In the genomic region with DNA sequence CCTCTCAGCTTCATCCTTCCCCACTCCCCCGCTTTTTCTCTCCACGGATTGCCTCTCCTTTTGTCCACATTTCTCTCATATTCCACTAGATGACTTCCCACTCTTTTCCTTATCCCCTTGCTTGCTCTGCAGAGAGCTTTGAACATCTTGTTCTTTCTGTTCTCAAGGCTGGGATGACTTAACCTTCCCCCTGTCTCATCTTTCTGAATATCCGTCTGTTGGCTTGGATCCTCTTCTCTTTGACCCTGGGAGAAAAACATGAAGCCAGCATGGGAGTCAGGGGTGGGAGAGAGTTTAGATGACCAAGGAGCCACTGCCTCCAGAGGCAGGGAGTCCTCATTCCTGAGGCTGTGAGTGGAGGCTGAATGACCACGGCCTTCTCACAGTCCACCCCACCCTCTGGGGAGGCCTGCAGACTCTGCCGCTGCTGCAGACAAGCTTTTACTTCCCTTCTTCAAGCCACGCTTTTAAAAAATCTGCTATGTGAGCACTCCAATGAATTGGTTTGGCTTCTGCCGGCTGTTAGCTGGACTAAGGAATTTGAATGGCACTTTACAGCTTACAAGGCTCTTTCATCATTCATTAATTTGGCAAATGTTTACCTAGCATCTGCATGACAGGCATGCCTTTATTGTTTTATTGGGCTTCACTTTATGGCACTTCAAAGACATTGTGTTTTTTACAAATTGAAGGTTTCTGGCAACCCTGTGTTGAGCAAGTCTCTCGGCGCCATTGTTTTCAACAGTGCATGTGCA, we compare ENCODE assay signal across 17 cellular contexts.
DNase-seq lines count a peak whose midpoint lies in the region; ATAC-seq, FAIRE-seq and TF ChIP-seq lines count a peak whose summit lies in the region.
"Had no signal": no experiment of that assay in that cellular context is flagged by ENCODE, and none has a peak within 500 bp of the region (broad histone marks: within the 10 kb centered on the region; RNA-seq: fewer than 3 reads in every experiment).

No MANE protein-coding gene starts in this region.

- TF ChIP-seq EP300 in suprapubic skin (IDR thresholded peaks at IDR 0.05): no peak

- TF ChIP-seq CTCF in suprapubic skin (IDR thresholded peaks at IDR 0.05): no peak

- no peak overlapping the region for H3K9ac ChIP-seq in adipocyte (ENCODE audit: low read length)

- H3K27me3 ChIP-seq in adipocyte (replicated peaks; ENCODE audit: control insufficient read depth, insufficient read depth, low read length) (peaks cover 19% of the 10 kb centered on the region), suprapubic skin (no peaks in the 10 kb centered on the region)
- H3K27me3 ChIP-seq: sigmoid colon had no signal

- H3K9me3 ChIP-seq in adipocyte (ENCODE audit: control insufficient read depth, low read length): no peaks in the 10 kb centered on the region
- no peaks in the 10 kb centered on the region for H3K9me3 ChIP-seq in suprapubic skin
- H3K9me3 ChIP-seq: sigmoid colon had no signal

- H3K4me1 ChIP-seq in adipocyte (ENCODE audit: control insufficient read depth, insufficient read depth, low read length): peaks cover 4% of the 10 kb centered on the region
- H3K4me1 ChIP-seq in suprapubic skin: peaks cover 10% of the 10 kb centered on the region
- H3K4me1 ChIP-seq: foreskin keratinocyte had no signal

- H3K36me3 ChIP-seq in adipocyte (ENCODE audit: control insufficient read depth, insufficient read depth, low read length, severe bottlenecking): no peaks in the 10 kb centered on the region
- no peaks in the 10 kb centered on the region for H3K36me3 ChIP-seq in suprapubic skin
- H3K36me3 ChIP-seq: sigmoid colon had no signal

- H3K4me3 ChIP-seq in adipocyte (ENCODE audit: low read length) (no peak overlapping the region), suprapubic skin (no peak overlapping the region)
- H3K4me3 ChIP-seq: sigmoid colon had no signal

- WGBS in suprapubic skin: 55% methylated on average over 9 of the region's 9 CpGs

- peak; percentile 32 for DNase-seq in HT-29 (ENCODE audit: low spot score)
- peak; percentile 10 for DNase-seq in adipocyte (ENCODE audit: low read depth)
- DNase-seq in left kidney (ENCODE audit: low read depth, low spot score): peak; percentile 71
- no peak for DNase-seq in suprapubic skin (ENCODE audit: low spot score in 2 of 2)
- DNase-seq in CD1c-positive myeloid dendritic cell (ENCODE audit: extremely low spot score): no peak
- DNase-seq in GM12892 (ENCODE audit: insufficient read length): no peak
- DNase-seq in effector CD4-positive, alpha-beta T cell: no peak
- DNase-seq: activated naive CD8-positive, alpha-beta T cell treated with anti-CD3 and anti-CD28 coated beads, Interleukin-2, amount 50 U/mL, for 24 hours; activated T-cell treated with anti-CD3 and anti-CD28 coated beads for 4 hours; CD4-positive, alpha-beta memory T cell; foreskin keratinocyte; Kasumi-1; naive B cell; NCI-H2107; sigmoid colon had no signal

- H3K27ac ChIP-seq in suprapubic skin: peak overlapping the region; percentile 4
- H3K27ac ChIP-seq: foreskin keratinocyte had no signal

- no peak for FAIRE-seq in GM12892 (lab: Jason Lieb, UNC)

- no peak for ATAC-seq in HG03457 (IDR thresholded peaks at IDR 0.05; ENCODE audit: unreplicated experiment)
- ATAC-seq: activated CD4-positive, CD25-positive, alpha-beta regulatory T cell treated with anti-CD3 and anti-CD28 coated beads, Interleukin-2, amount 50 U/mL, for 24 hours; activated naive CD8-positive, alpha-beta T cell treated with anti-CD3 and anti-CD28 coated beads, Interleukin-2, amount 50 U/mL, for 24 hours; foreskin keratinocyte had no signal

- TF ChIP-seq POLR2A in suprapubic skin (IDR thresholded peaks at IDR 0.05) (no peak), GM12892 (IDR thresholded peaks at IDR 0.05; ENCODE audit: low read depth, low read length) (no peak)

Comparison
In these comparisons a context has a peak if more than half of its experiments do, and no peak if none do; other contexts are left out.
1. DNase-seq: peak in HT-29 (single experiment), adipocyte (single experiment) and left kidney (single experiment); none in suprapubic skin (0 of 2), CD1c-positive myeloid dendritic cell (single experiment), GM12892 (single experiment) and effector CD4-positive, alpha-beta T cell (single experiment).